Comparison of ENCODE assay signal across 22 cellular contexts in the genomic region with DNA sequence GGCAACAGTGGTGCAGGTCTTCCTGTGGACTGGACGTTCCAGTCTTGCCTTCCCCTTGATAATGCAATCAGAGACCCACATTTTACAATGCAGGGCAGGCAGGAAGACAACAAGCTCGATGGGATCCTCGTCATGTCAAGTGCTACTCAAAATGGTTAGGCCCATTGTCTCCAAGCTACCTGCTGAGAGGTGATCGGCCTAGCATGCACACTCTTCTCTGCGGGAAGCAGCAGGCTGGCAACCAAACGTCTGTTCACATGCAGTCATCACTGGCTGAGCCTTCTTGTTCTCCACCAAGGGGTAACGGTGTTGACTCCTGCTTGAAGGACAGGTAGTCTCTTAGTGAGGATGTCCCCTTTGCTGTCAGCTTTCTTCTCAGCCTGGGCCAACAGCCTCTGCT. TPM values are rescaled to one million over a fixed set of nuclear protein-coding genes. Genes with fewer than 3 reads are reported as not detected.
DNase-seq lines count a peak whose midpoint lies in the region; ATAC-seq and TF ChIP-seq lines count a peak whose summit lies in the region.
"Had no signal": no experiment of that assay in that cellular context is flagged by ENCODE, and none has a peak within 500 bp of the region (broad histone marks: within the 10 kb centered on the region; RNA-seq: fewer than 3 reads in every experiment).

No MANE protein-coding gene starts in this region.

- H3K4me3 ChIP-seq in endodermal cell (ENCODE audit: low read length), result no peak overlapping the region
- H3K4me3 ChIP-seq: adrenal gland; BLaER1 treated with 17β-estradiol and CSF1 and Interleukin-3, amounts not matched to agents 10 nM and 100 nM; prostate gland; SJSA1; stomach; tibial nerve had no signal

- no peak overlapping the region for H3K9ac ChIP-seq in endodermal cell (ENCODE audit: extremely low read depth, low read length, poor library complexity, severe bottlenecking)
- H3K9ac ChIP-seq: BLaER1 treated with 17β-estradiol and CSF1 and Interleukin-3, amounts not matched to agents 10 nM and 100 nM; KMS-11 had no signal

- WGBS in endodermal cell (ENCODE audit: insufficient coverage in 1 of 2, insufficient read length in 1 of 2), 2 experiments, result 37 to 45% methylated on average over 7 of the region's 7 CpGs

- H3K9me3 Mint-ChIP-seq in endodermal cell, result no peaks in the 10 kb centered on the region
- H3K9me3 Mint-ChIP-seq: activated T-cell treated with anti-CD3 and anti-CD28 coated beads, Interleukin-2, amount 50 U/mL, for 24 hours had no signal

- H3K9me3 ChIP-seq in endodermal cell (ENCODE audit: control insufficient read depth, low read length), result no peaks in the 10 kb centered on the region
- H3K9me3 ChIP-seq: adrenal gland; BLaER1 treated with 17β-estradiol and CSF1 and Interleukin-3, amounts not matched to agents 10 nM and 100 nM; prostate gland; SJSA1; stomach; tibial nerve had no signal

- H3K27me3 Mint-ChIP-seq in endodermal cell (ENCODE audit: insufficient read depth), result peaks cover 12% of the 10 kb centered on the region
- H3K27me3 Mint-ChIP-seq: activated T-cell treated with anti-CD3 and anti-CD28 coated beads, Interleukin-2, amount 50 U/mL, for 24 hours had no signal

- DNase-seq in G401 (ENCODE audit: low spot score), result peak; percentile 10
- peak; percentile 60 for DNase-seq in NCI-H187 treated with DMSO at 0.1 percent for 48 hours (lab: John Stamatoyannopoulos, UW)
- peak; percentile 97 for DNase-seq in NCI-H345 treated with DMSO at 0.1 percent for 48 hours (lab: John Stamatoyannopoulos, UW; ENCODE audit: unreplicated experiment)
- DNase-seq in endodermal cell, result peak; percentile 80
- no peak for DNase-seq in T-helper 9 cell
- no peak for DNase-seq in UCSD-AML1 (lab: John Stamatoyannopoulos, UW; ENCODE audit: unreplicated experiment)
- no peak for DNase-seq in AG08395 (ENCODE audit: low spot score)
- DNase-seq: activated T-cell treated with anti-CD3 and anti-CD28 coated beads, Interleukin-2, amount 50 U/mL, for 24 hours; adrenal gland; brain microvascular endothelial cell; glutamatergic neuron; H7; kidney glomerular epithelial cell; NCI-H226; stomach; T-helper 1 cell had no signal

- H3K27ac Mint-ChIP-seq in endodermal cell, result no peak overlapping the region
- H3K27ac Mint-ChIP-seq: activated T-cell treated with anti-CD3 and anti-CD28 coated beads, Interleukin-2, amount 50 U/mL, for 24 hours had no signal

- ATAC-seq in GM18907 (IDR thresholded peaks at IDR 0.05; ENCODE audit: unreplicated experiment), result no peak

- no peak overlapping the region for H3K27ac ChIP-seq in endodermal cell (ENCODE audit: low read depth, low read length)
- H3K27ac ChIP-seq: adrenal gland; BLaER1 treated with 17β-estradiol and CSF1 and Interleukin-3, amounts not matched to agents 10 nM and 100 nM; brain microvascular endothelial cell; KMS-11; prostate gland; SJSA1; stomach; tibial nerve had no signal

- H3K4me3 Mint-ChIP-seq in endodermal cell, result no peak overlapping the region
- H3K4me3 Mint-ChIP-seq: activated T-cell treated with anti-CD3 and anti-CD28 coated beads, Interleukin-2, amount 50 U/mL, for 24 hours had no signal

- no peaks in the 10 kb centered on the region for H3K36me3 ChIP-seq in endodermal cell (ENCODE audit: control insufficient read depth, insufficient read depth, low read length)
- H3K36me3 ChIP-seq: adrenal gland; BLaER1 treated with 17β-estradiol and CSF1 and Interleukin-3, amounts not matched to agents 10 nM and 100 nM; brain microvascular endothelial cell; prostate gland; SJSA1; stomach; tibial nerve had no signal

- no peaks in the 10 kb centered on the region for H3K36me3 Mint-ChIP-seq in endodermal cell (ENCODE audit: low read depth)

- no peak for TF ChIP-seq CTCF in endodermal cell (conservative IDR thresholded peaks at IDR 0.05)

- H3K27me3 ChIP-seq in endodermal cell (ENCODE audit: control insufficient read depth, insufficient read depth, low read length, poor library complexity, severe bottlenecking), result peaks cover 10% of the 10 kb centered on the region
- H3K27me3 ChIP-seq: adrenal gland; BLaER1 treated with 17β-estradiol and CSF1 and Interleukin-3, amounts not matched to agents 10 nM and 100 nM; brain microvascular endothelial cell; SJSA1; tibial nerve had no signal

- H3K4me1 ChIP-seq in endodermal cell (ENCODE audit: control insufficient read depth, insufficient read depth, low read length), result no peaks in the 10 kb centered on the region
- H3K4me1 ChIP-seq: adrenal gland, prostate gland, SJSA1 had no signal

- H3K4me1 Mint-ChIP-seq in endodermal cell, result peaks cover 12% of the 10 kb centered on the region

- in situ Hi-C loops in G401 (cut with HindIII; ENCODE audit: low sequenced_read_pairs), result loop anchor here (25.0 kb wide), 2 partner anchors 203 to 428 kb away; no protein-coding TSS in a partner anchor

RNA-seq across cellular contexts. Expression of gene CD82, which starts 25.5 kb away (rescaled TPM):
- total RNA-seq in G401 (2014; rRNA removed; shearing (Covaris generic)), result 16.1 and 18.7 TPM in 2 replicates
- 1 to 10 TPM; 1.7 to 3.0 TPM for total RNA-seq in endodermal cell
- polyA plus RNA-seq in endodermal cell (2013, experiment 1 of 2), result 19.6 TPM
- polyA plus RNA-seq in endodermal cell (2013, experiment 2 of 2), result 12.6 TPM

Comparison
In these comparisons a context has a peak if more than half of its experiments do, and no peak if none do; other contexts are left out.
1. DNase-seq: peak in G401 (single experiment), NCI-H187 treated with DMSO at 0.1 percent for 48 hours (single experiment), NCI-H345 treated with DMSO at 0.1 percent for 48 hours (single experiment) and endodermal cell (single experiment); none in T-helper 9 cell (single experiment), UCSD-AML1 (single experiment) and AG08395 (single experiment).